In genomic region chr19:47109541-47110375, GRCh38 we compare ENCODE assay signal across 8 cellular contexts. TPM values are rescaled to one million over a fixed set of nuclear protein-coding genes. Genes with fewer than 3 reads are reported as not detected.
DNase-seq lines count a peak whose midpoint lies in the region; ATAC-seq, FAIRE-seq and TF ChIP-seq lines count a peak whose summit lies in the region.

No MANE protein-coding gene starts in this region.

- H4K20me1 ChIP-seq in PC-3 (ENCODE audit: low read length): no peaks in the 10 kb centered on the region

- H3F3A ChIP-seq in PC-3 (ENCODE audit: low read length, unreplicated experiment): peaks cover 10% of the 10 kb centered on the region

- BruUV-seq in PC-3 (replicated peaks; lab: Mats Ljungman, UMichigan): no TSS peak

- POLR2A ChIA-PET in PC-3 (lab: Charles Lee; ENCODE audit: unreplicated experiment): no interaction called here

- no peak for TF ChIP-seq CTCF in PC-3 (conservative IDR thresholded peaks at IDR 0.05; ENCODE audit: low read depth, low read length)

- H3K9me3 ChIP-seq in PC-3 (ENCODE audit: low read length) (no peaks in the 10 kb centered on the region), adipocyte (ENCODE audit: control insufficient read depth, low read length) (no peaks in the 10 kb centered on the region), iPS-15b (ENCODE audit: control insufficient read depth, insufficient read depth, low read length) (no peaks in the 10 kb centered on the region)

- H3K4me2 ChIP-seq in PC-3 (ENCODE audit: low read length): peak overlapping the region; percentile 85

- no peak overlapping the region for H2AFZ ChIP-seq in PC-3 (ENCODE audit: low read length)

- H3K4me1 ChIP-seq in PC-3 (ENCODE audit: insufficient read depth, low read length): peaks cover 40% of the 10 kb centered on the region
- H3K4me1 ChIP-seq in adipocyte (ENCODE audit: control insufficient read depth, insufficient read depth, low read length): peaks cover 53% of the 10 kb centered on the region
- peaks cover 29% of the 10 kb centered on the region for H3K4me1 ChIP-seq in iPS-15b (ENCODE audit: control insufficient read depth, insufficient read depth, low read length)

- peak overlapping the region; percentile 93 for H3K4me3 ChIP-seq in PC-3 (ENCODE audit: low read length)
- peak overlapping the region; percentile 95 for H3K4me3 ChIP-seq in adipocyte (ENCODE audit: low read length)
- H3K4me3 ChIP-seq in iPS-15b (ENCODE audit: low read depth, low read length): peak overlapping the region; percentile 92

- DNase-seq in GM19239 (ENCODE audit: insufficient read length, low spot score) (no peak), PC-3 (peak; percentile 14), adipocyte (ENCODE audit: low read depth) (peak; percentile 54), GM03348 (ENCODE audit: low spot score) (no peak)
- DNase-seq in stimulated activated CD4-positive, alpha-beta T cell treated with anti-CD3 and anti-CD28 coated beads, Interleukin-1b, Interleukin-23, amount 100 ng/mL, for 24 hours (ENCODE audit: low read depth in 4 of 4, low spot score in 1 of 4): peak in 3 of 4 experiments; percentile 39 to 59 (median 45)

- H3K9me2 ChIP-seq in PC-3 (replicated peaks; ENCODE audit: low read length): no peaks in the 10 kb centered on the region

- no peaks in the 10 kb centered on the region for H3K27me3 ChIP-seq in PC-3 (ENCODE audit: low read length)
- H3K27me3 ChIP-seq in adipocyte (replicated peaks; ENCODE audit: control insufficient read depth, insufficient read depth, low read length): no peaks in the 10 kb centered on the region
- H3K27me3 ChIP-seq in iPS-15b (ENCODE audit: control insufficient read depth, insufficient read depth, low read length): no peaks in the 10 kb centered on the region

- peak overlapping the region; percentile 99 for H3K27ac ChIP-seq in PC-3 (ENCODE audit: low read length)

- intact Hi-C loops in PC-3 (cut with micrococcal nuclease): loop anchor here (5.0 kb wide), 1 partner anchor 32 kb away; no protein-coding TSS in a partner anchor

- CTCF ChIA-PET in PC-3 (lab: Charles Lee): no interaction called here

- no peaks in the 10 kb centered on the region; the same call in 1 of the 2 replicates for H3K36me3 ChIP-seq in PC-3 (ENCODE audit: low read depth, low read length)
- no peaks in the 10 kb centered on the region for H3K36me3 ChIP-seq in adipocyte (ENCODE audit: control insufficient read depth, insufficient read depth, low read length, severe bottlenecking)
- no peaks in the 10 kb centered on the region for H3K36me3 ChIP-seq in iPS-15b (ENCODE audit: control insufficient read depth, insufficient read depth, low read length)

- ATAC-seq in PC-3 (no peak), HG03565 (IDR thresholded peaks at IDR 0.05; ENCODE audit: unreplicated experiment) (no peak), HG02885 (IDR thresholded peaks at IDR 0.05; ENCODE audit: poor library complexity, unreplicated experiment) (no peak)

- FAIRE-seq in GM19239 (lab: Jason Lieb, UNC): peak; percentile 90

- H3K79me2 ChIP-seq in PC-3 (ENCODE audit: low read length): peaks cover 73% of the 10 kb centered on the region

- H3K9ac ChIP-seq in PC-3 (ENCODE audit: low read length) (peak overlapping the region; percentile 100), adipocyte (ENCODE audit: low read length) (peak overlapping the region; percentile 100), iPS-15b (ENCODE audit: low read depth, low read length) (peak overlapping the region; percentile 99)

RNA-seq across cellular contexts. Expression of gene ZC3H4, which starts 3.8 kb away (rescaled TPM):
- 13.4 and 20.0 TPM in 2 replicates for total RNA-seq in PC-3 (2014; rRNA removed)

RNA-seq across cellular contexts. Expression of gene SAE1, which starts 20.9 kb away (rescaled TPM):
- total RNA-seq in PC-3 (2014; rRNA removed): 99.7 and 134 TPM in 2 replicates

Comparison
In these comparisons a context has a peak if more than half of its experiments do, and no peak if none do; other contexts are left out.
1. DNase-seq: peak in PC-3 (single experiment), adipocyte (single experiment) and stimulated activated CD4-positive, alpha-beta T cell treated with anti-CD3 and anti-CD28 coated beads, Interleukin-1b, Interleukin-23, amount 100 ng/mL, for 24 hours (3 of 4); none in GM19239 (single experiment) and GM03348 (single experiment).
2. Peak in every context shown above with its lines, with median percentiles within 50 percentile points of each other: H3K4me3 ChIP-seq and H3K9ac ChIP-seq.